15 cellular contexts compared by ENCODE assay signal in genomic region chrX:121084903-121085611, GRCh38. TPM values are rescaled to one million over a fixed set of nuclear protein-coding genes. Genes with fewer than 3 reads are reported as not detected.
DNase-seq lines count a peak whose midpoint lies in the region; TF ChIP-seq lines count a peak whose summit lies in the region.
"Had no signal": no experiment of that assay in that cellular context is flagged by ENCODE, and none has a peak within 500 bp of the region (broad histone marks: within the 10 kb centered on the region; RNA-seq: fewer than 3 reads in every experiment).

No MANE protein-coding gene starts in this region.

- DNase-seq in DMS53 (lab: John Stamatoyannopoulos, UW) (peak; percentile 38), DMS53 treated with DMSO at 0.1 percent for 48 hours (lab: John Stamatoyannopoulos, UW; ENCODE audit: unreplicated experiment) (no peak), erythroblast (lab: John Stamatoyannopoulos, UW) (peak; percentile 9 to 32), type B pancreatic cell (ENCODE audit: extremely low spot score, unreplicated experiment) (no peak), G401 (ENCODE audit: low spot score) (no peak), D341Med (ENCODE audit: low spot score) (no peak)
- DNase-seq: CD4-positive, alpha-beta memory T cell; GF-D8; GOT3; H7; HFFc6 had no signal

- H3K4me3 ChIP-seq in HUES48 (ENCODE audit: low read depth, low read length): no peak overlapping the region
- H3K4me3 ChIP-seq: BLaER1 had no signal

- peak overlapping the region; percentile 70 for H3K27ac Mint-ChIP-seq in type B pancreatic cell
- H3K27ac Mint-ChIP-seq: CD14-positive monocyte; CD4-positive, alpha-beta memory T cell; HFFc6 had no signal

- H3K36me3 ChIP-seq in HUES48 (ENCODE audit: control insufficient read depth, insufficient read depth, low read length): no peaks in the 10 kb centered on the region
- H3K36me3 ChIP-seq: BLaER1 had no signal

- H3K9ac ChIP-seq in HUES48 (ENCODE audit: low read depth, low read length): no peak overlapping the region
- H3K9ac ChIP-seq: BLaER1 had no signal

- H3K4me1 ChIP-seq in HUES48 (ENCODE audit: control insufficient read depth, insufficient read depth, low read length): no peaks in the 10 kb centered on the region
- H3K4me1 ChIP-seq: BLaER1 had no signal

- in situ Hi-C loops in G401 (cut with HindIII; ENCODE audit: low sequenced_read_pairs): no loop called here

- no peak for TF ChIP-seq POLR2A in erythroblast (IDR thresholded peaks at IDR 0.05; ENCODE audit: low read length)

- H3K27me3 Mint-ChIP-seq in type B pancreatic cell: no peaks in the 10 kb centered on the region

- peak overlapping the region; percentile 20 for H3K27ac ChIP-seq in HUES48 (ENCODE audit: low read depth, low read length)
- H3K27ac ChIP-seq: 22Rv1, BLaER1 had no signal

- H3K9me3 ChIP-seq in HUES48 (ENCODE audit: control insufficient read depth, insufficient read depth, low read length): peaks cover 4% of the 10 kb centered on the region; the same call in 1 of the 2 replicates

- peaks cover 8% of the 10 kb centered on the region for H3K9me3 Mint-ChIP-seq in type B pancreatic cell

- no peak for TF ChIP-seq CTCF in type B pancreatic cell (conservative IDR thresholded peaks at IDR 0.05)

- H3K36me3 Mint-ChIP-seq in type B pancreatic cell: no peaks in the 10 kb centered on the region
- H3K36me3 Mint-ChIP-seq: CD14-positive monocyte had no signal

- H3K4me3 Mint-ChIP-seq in type B pancreatic cell: peak overlapping the region; percentile 38
- H3K4me3 Mint-ChIP-seq: CD14-positive monocyte; CD4-positive, alpha-beta memory T cell; HFFc6 had no signal

- H3K27me3 ChIP-seq in HUES48 (ENCODE audit: control insufficient read depth, insufficient read depth, low read length): no peaks in the 10 kb centered on the region
- H3K27me3 ChIP-seq: BLaER1 had no signal

- H3K4me1 Mint-ChIP-seq in type B pancreatic cell (ENCODE audit: unreplicated experiment): peaks cover 7% of the 10 kb centered on the region
- H3K4me1 Mint-ChIP-seq: CD14-positive monocyte; CD4-positive, alpha-beta memory T cell had no signal

RNA-seq across cellular contexts. Expression of gene GLUD2, which starts 37.6 kb away (rescaled TPM):
- total RNA-seq in type B pancreatic cell (ENCODE audit: low replicate concordance): 5.8 and 9.8 TPM in 2 replicates
- total RNA-seq in G401 (2014; rRNA removed; shearing (Covaris generic)): 1.4 and 1.7 TPM in 2 replicates

Comparison
In these comparisons a context has a peak if more than half of its experiments do, and no peak if none do; other contexts are left out.
1. DNase-seq: peak in DMS53 (single experiment) and erythroblast (2 of 2); none in DMS53 treated with DMSO at 0.1 percent for 48 hours (single experiment), type B pancreatic cell (single experiment), G401 (single experiment) and D341Med (single experiment).